ENCODE assay signal across 1 cellular context in the genomic region with DNA sequence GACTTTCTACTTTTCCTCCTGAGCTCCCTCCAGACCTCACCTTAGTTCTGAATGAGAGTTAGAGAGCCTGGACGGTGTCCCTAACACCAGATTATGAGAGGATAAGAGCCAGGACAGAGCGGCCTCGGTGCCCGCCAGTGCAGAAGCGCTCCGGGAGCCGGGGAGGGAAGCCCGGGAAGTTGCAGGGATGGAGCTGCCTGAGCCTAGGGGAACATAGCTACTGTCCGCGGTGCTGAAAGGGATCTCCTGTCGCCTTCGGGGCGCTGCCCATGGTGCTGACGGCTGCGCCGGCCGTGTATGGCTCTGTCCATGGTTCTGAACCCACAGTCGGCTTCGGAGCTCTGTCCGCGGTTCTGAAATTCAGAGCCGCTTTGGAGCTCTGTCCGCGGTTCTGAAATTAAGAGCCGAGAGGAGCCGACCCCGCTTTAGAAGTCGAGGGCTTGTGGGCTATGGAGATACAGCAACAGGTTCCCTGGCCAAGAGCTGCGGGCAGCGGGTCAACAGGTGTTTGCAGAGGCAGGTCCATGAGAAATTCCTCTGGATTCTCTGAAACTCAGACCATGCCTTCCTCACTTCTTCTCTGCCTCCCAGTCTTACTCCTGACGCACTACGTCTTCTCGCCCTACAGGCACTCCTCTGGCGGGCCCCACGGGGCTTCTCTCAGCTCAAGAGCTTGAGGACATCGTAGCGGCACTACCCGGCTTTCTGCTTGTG.
A peak's percentile ranks its signal among the peaks of the same experiment; 100 is the strongest.
TF ChIP-seq lines count a peak whose summit lies in the region.

No MANE protein-coding gene starts in this region.

TF ChIP-seq in HepG2, 621 proteins besides CTCF, POLR2A, EP300 and RAD21 (continued from another document and continues in another):
- peak; percentile 100 for TF ChIP-seq ZKSCAN8 (CRISPR knock-in tag; IDR thresholded peaks at IDR 0.05; ENCODE audit: borderline replicate concordance)
- peak; percentile 95 for TF ChIP-seq ZNF652 (CRISPR knock-in tag; IDR thresholded peaks at IDR 0.05; ENCODE audit: borderline replicate concordance, low read depth)
- no peak for TF ChIP-seq FOXA1 (IDR thresholded peaks at IDR 0.05)
- TF ChIP-seq FOXA1 (CRISPR knock-in tag; IDR thresholded peaks at IDR 0.05), result peak; percentile 97
- peak; percentile 100 for TF ChIP-seq ZNF724P (CRISPR knock-in tag; IDR thresholded peaks at IDR 0.05; ENCODE audit: borderline replicate concordance)
- TF ChIP-seq MXI1 (IDR thresholded peaks at IDR 0.05; ENCODE audit: borderline replicate concordance, low read depth, low read length), result peak; percentile 100
- TF ChIP-seq, protein P1, sequence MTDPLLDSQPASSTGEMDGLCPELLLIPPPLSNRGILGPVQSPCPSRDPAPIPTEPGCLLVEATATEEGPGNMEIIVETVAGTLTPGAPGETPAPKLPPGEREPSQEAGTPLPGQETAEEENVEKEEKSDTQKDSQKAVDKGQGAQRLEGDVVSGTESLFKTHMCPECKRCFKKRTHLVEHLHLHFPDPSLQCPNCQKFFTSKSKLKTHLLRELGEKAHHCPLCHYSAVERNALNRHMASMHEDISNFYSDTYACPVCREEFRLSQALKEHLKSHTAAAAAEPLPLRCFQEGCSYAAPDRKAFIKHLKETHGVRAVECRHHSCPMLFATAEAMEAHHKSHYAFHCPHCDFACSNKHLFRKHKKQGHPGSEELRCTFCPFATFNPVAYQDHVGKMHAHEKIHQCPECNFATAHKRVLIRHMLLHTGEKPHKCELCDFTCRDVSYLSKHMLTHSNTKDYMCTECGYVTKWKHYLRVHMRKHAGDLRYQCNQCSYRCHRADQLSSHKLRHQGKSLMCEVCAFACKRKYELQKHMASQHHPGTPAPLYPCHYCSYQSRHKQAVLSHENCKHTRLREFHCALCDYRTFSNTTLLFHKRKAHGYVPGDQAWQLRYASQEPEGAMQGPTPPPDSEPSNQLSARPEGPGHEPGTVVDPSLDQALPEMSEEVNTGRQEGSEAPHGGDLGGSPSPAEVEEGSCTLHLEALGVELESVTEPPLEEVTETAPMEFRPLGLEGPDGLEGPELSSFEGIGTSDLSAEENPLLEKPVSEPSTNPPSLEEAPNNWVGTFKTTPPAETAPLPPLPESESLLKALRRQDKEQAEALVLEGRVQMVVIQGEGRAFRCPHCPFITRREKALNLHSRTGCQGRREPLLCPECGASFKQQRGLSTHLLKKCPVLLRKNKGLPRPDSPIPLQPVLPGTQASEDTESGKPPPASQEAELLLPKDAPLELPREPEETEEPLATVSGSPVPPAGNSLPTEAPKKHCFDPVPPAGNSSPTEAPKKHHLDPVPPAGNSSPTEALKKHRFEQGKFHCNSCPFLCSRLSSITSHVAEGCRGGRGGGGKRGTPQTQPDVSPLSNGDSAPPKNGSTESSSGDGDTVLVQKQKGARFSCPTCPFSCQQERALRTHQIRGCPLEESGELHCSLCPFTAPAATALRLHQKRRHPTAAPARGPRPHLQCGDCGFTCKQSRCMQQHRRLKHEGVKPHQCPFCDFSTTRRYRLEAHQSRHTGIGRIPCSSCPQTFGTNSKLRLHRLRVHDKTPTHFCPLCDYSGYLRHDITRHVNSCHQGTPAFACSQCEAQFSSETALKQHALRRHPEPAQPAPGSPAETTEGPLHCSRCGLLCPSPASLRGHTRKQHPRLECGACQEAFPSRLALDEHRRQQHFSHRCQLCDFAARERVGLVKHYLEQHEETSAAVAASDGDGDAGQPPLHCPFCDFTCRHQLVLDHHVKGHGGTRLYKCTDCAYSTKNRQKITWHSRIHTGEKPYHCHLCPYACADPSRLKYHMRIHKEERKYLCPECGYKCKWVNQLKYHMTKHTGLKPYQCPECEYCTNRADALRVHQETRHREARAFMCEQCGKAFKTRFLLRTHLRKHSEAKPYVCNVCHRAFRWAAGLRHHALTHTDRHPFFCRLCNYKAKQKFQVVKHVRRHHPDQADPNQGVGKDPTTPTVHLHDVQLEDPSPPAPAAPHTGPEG (CRISPR knock-in tag; IDR thresholded peaks at IDR 0.05), result peak; percentile 100
- peak; percentile 55; the same call in 1 of the 2 replicates for TF ChIP-seq CREM (IDR thresholded peaks at IDR 0.05)
- peak; percentile 99 for TF ChIP-seq CREM (CRISPR knock-in tag; IDR thresholded peaks at IDR 0.05)
- TF ChIP-seq ZNF572 (CRISPR knock-in tag; IDR thresholded peaks at IDR 0.05), result peak; percentile 100
- peak; percentile 100 for TF ChIP-seq SMAD1 (CRISPR knock-in tag; IDR thresholded peaks at IDR 0.05; ENCODE audit: borderline replicate concordance, low read depth)
- TF ChIP-seq RBM39 (IDR thresholded peaks at IDR 0.05; ENCODE audit: low read depth, low read length, poor library complexity, severe bottlenecking), result peak; percentile 97
- TF ChIP-seq SNAPC5 (CRISPR knock-in tag; IDR thresholded peaks at IDR 0.05; ENCODE audit: borderline replicate concordance), result peak; percentile 99
- TF ChIP-seq NFIB (CRISPR knock-in tag; IDR thresholded peaks at IDR 0.05; ENCODE audit: borderline replicate concordance), result peak; percentile 100
- no peak for TF ChIP-seq NFRKB (IDR thresholded peaks at IDR 0.05)
- TF ChIP-seq BORCS8-MEF2B (CRISPR knock-in tag; IDR thresholded peaks at IDR 0.05), result peak; percentile 100
- TF ChIP-seq ZNF224 (CRISPR knock-in tag; IDR thresholded peaks at IDR 0.05), result peak; percentile 100
- TF ChIP-seq ESRRA (CRISPR knock-in tag; IDR thresholded peaks at IDR 0.05; ENCODE audit: low read depth), result peak; percentile 100
- TF ChIP-seq TBX2 (CRISPR knock-in tag; IDR thresholded peaks at IDR 0.05; ENCODE audit: borderline replicate concordance), result peak; percentile 100
- TF ChIP-seq ZNF841 (CRISPR knock-in tag; IDR thresholded peaks at IDR 0.05; ENCODE audit: borderline replicate concordance), result peak; percentile 100
- TF ChIP-seq HDAC6 (IDR thresholded peaks at IDR 0.05; ENCODE audit: low read depth, low read length), result no peak
- peak; percentile 100 for TF ChIP-seq ZNF800 (CRISPR knock-in tag; IDR thresholded peaks at IDR 0.05)
- peak; percentile 99 to 100 for TF ChIP-seq HMGXB4 (CRISPR knock-in tag; IDR thresholded peaks at IDR 0.05; ENCODE audit: borderline replicate concordance in 1 of 2, low read depth in 1 of 2)
- peak; percentile 100 for TF ChIP-seq ZMAT3 (CRISPR knock-in tag; conservative IDR thresholded peaks at IDR 0.05)
- TF ChIP-seq, protein P2, sequence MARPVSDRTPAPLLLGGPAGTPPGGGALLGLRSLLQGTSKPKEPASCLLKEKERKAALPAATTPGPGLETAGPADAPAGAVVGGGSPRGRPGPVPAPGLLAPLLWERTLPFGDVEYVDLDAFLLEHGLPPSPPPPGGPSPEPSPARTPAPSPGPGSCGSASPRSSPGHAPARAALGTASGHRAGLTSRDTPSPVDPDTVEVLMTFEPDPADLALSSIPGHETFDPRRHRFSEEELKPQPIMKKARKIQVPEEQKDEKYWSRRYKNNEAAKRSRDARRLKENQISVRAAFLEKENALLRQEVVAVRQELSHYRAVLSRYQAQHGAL (CRISPR knock-in tag; IDR thresholded peaks at IDR 0.05; ENCODE audit: not compliant biosample characterization), result peak; percentile 100
- peak; percentile 100 for TF ChIP-seq EHMT2 (IDR thresholded peaks at IDR 0.05; ENCODE audit: borderline replicate concordance, low read depth, low read length)
- TF ChIP-seq U2AF1 (optimal IDR thresholded peaks at IDR 0.05; ENCODE audit: low read depth, low read length), result peak; percentile 88
- TF ChIP-seq, protein P3, sequence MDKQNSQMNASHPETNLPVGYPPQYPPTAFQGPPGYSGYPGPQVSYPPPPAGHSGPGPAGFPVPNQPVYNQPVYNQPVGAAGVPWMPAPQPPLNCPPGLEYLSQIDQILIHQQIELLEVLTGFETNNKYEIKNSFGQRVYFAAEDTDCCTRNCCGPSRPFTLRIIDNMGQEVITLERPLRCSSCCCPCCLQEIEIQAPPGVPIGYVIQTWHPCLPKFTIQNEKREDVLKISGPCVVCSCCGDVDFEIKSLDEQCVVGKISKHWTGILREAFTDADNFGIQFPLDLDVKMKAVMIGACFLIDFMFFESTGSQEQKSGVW (CRISPR knock-in tag; IDR thresholded peaks at IDR 0.05; ENCODE audit: borderline replicate concordance), result peak; percentile 100
- peak; percentile 100 for TF ChIP-seq ZBTB38 (CRISPR knock-in tag; IDR thresholded peaks at IDR 0.05)
- TF ChIP-seq, protein P4, sequence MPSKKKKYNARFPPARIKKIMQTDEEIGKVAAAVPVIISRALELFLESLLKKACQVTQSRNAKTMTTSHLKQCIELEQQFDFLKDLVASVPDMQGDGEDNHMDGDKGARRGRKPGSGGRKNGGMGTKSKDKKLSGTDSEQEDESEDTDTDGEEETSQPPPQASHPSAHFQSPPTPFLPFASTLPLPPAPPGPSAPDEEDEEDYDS (CRISPR knock-in tag; IDR thresholded peaks at IDR 0.05), result peak; percentile 99
- TF ChIP-seq ZGPAT (CRISPR knock-in tag; IDR thresholded peaks at IDR 0.05), result peak; percentile 100
- peak; percentile 100 for TF ChIP-seq ZNF614 (CRISPR knock-in tag; IDR thresholded peaks at IDR 0.05; ENCODE audit: borderline replicate concordance)
- peak; percentile 100 for TF ChIP-seq IRF9 (CRISPR knock-in tag; IDR thresholded peaks at IDR 0.05; ENCODE audit: borderline replicate concordance)
- TF ChIP-seq SRF (IDR thresholded peaks at IDR 0.05; ENCODE audit: low read depth, low read length), result no peak
- peak; percentile 100 for TF ChIP-seq ZNF816 (CRISPR knock-in tag; IDR thresholded peaks at IDR 0.05; ENCODE audit: borderline replicate concordance)
- peak; percentile 99 for TF ChIP-seq ZNF335 (CRISPR knock-in tag; IDR thresholded peaks at IDR 0.05)
- TF ChIP-seq SP2 (CRISPR knock-in tag; IDR thresholded peaks at IDR 0.05), result peak; percentile 90
- TF ChIP-seq ZNF570 (CRISPR knock-in tag; IDR thresholded peaks at IDR 0.05; ENCODE audit: borderline replicate concordance), result peak; percentile 100
- TF ChIP-seq TOE1 (CRISPR knock-in tag; IDR thresholded peaks at IDR 0.05), result peak; percentile 100
- TF ChIP-seq ZNF552 (CRISPR knock-in tag; IDR thresholded peaks at IDR 0.05; ENCODE audit: borderline replicate concordance), result peak; percentile 100
- peak; percentile 100 for TF ChIP-seq SAFB2 (CRISPR knock-in tag; IDR thresholded peaks at IDR 0.05; ENCODE audit: borderline replicate concordance, low read depth)
- peak; percentile 100 for TF ChIP-seq ZNF446 (CRISPR knock-in tag; IDR thresholded peaks at IDR 0.05)
- TF ChIP-seq NFKBIZ (CRISPR knock-in tag; IDR thresholded peaks at IDR 0.05), result peak; percentile 100
- TF ChIP-seq MED1 (CRISPR knock-in tag; IDR thresholded peaks at IDR 0.05), result peak; percentile 100
- peak; percentile 83 for TF ChIP-seq YY1 (IDR thresholded peaks at IDR 0.05; ENCODE audit: insufficient read depth, insufficient replicate concordance, low read depth, low read length)
- TF ChIP-seq ZNF75D (CRISPR knock-in tag; IDR thresholded peaks at IDR 0.05; ENCODE audit: borderline replicate concordance), result peak; percentile 100
- no peak for TF ChIP-seq SMARCC2 (IDR thresholded peaks at IDR 0.05)
- peak; percentile 73; the same call in 1 of the 2 replicates for TF ChIP-seq ZKSCAN1 (IDR thresholded peaks at IDR 0.05; ENCODE audit: low read length)
- TF ChIP-seq HMGA1 (CRISPR knock-in tag; conservative IDR thresholded peaks at IDR 0.05), result no peak
- TF ChIP-seq NR3C1 (CRISPR knock-in tag; IDR thresholded peaks at IDR 0.05), result peak; percentile 100
